In genomic region chr12:43917896-43918295, GRCh38 we compare ENCODE assay signal across 26 cellular contexts.
"Had no signal": no experiment of that assay in that cellular context is flagged by ENCODE, and none has a peak within 500 bp of the region (broad histone marks: within the 10 kb centered on the region; RNA-seq: fewer than 3 reads in every experiment).

No MANE protein-coding gene starts in this region.

- H3K9me3 ChIP-seq: colonic mucosa, gastrocnemius medialis, neutrophil, pancreas, sigmoid colon, testis, tibial artery had no signal

- H3K27me3 ChIP-seq: colonic mucosa, gastrocnemius medialis, neutrophil, pancreas, sigmoid colon, testis, tibial artery had no signal

- H3K4me1 ChIP-seq: colonic mucosa, gastrocnemius medialis, pancreas, sigmoid colon, testis, tibial artery had no signal

- H3K27ac ChIP-seq: colonic mucosa, epithelial cell of prostate, gastrocnemius medialis, neutrophil, pancreas, sigmoid colon, testis, tibial artery had no signal

- FAIRE-seq: islet of Langerhans, pancreas, urothelium cell line had no signal

- H3K36me3 ChIP-seq: colonic mucosa, gastrocnemius medialis, neutrophil, pancreas, sigmoid colon, tibial artery had no signal

- ATAC-seq: esophagus mucosa; gastrocnemius medialis; left lobe of liver; natural killer cell; pancreas; stimulated activated effector memory CD8-positive, alpha-beta T cell treated with anti-CD3 and anti-CD28 coated beads, Interleukin-12 subunit alpha, Interleukin-12 subunit beta, amount 100 ng/mL, for 72 hours had no signal

- H3K4me3 ChIP-seq: colonic mucosa, gastrocnemius medialis, lung, pancreas, sigmoid colon, testis, tibial artery had no signal

- DNase-seq: central memory CD4-positive, alpha-beta T cell; colonic mucosa; effector CD8-positive, alpha-beta T cell; endodermal cell; foreskin fibroblast; gastrocnemius medialis; head of caudate nucleus; hippocampal formation; kidney glomerular epithelial cell; natural killer cell; pancreas; sigmoid colon; stimulated activated CD4-positive, alpha-beta T cell treated with anti-CD3 and anti-CD28 coated beads, Interleukin-2, amount 100 ng/mL, for 24 hours; stimulated activated CD4-positive, alpha-beta T cell treated with anti-CD3 and anti-CD28 coated beads, Interleukin-4, amount 100 ng/mL, for 24 hours; stimulated activated naive CD4-positive, alpha-beta T cell treated with Interleukin-2 at 50 U/mL for 16 hours; substantia nigra; testis; tibial artery had no signal
